In genomic region chr4:38920186-38920585, GRCh38 we compare ENCODE assay signal across 16 cellular contexts. TPM values are rescaled to one million over a fixed set of nuclear protein-coding genes. Genes with fewer than 3 reads are reported as not detected.
A peak's percentile ranks its signal among the peaks of the same experiment; 100 is the strongest.
DNase-seq lines count a peak whose midpoint lies in the region; ATAC-seq and TF ChIP-seq lines count a peak whose summit lies in the region.
"Had no signal": no experiment of that assay in that cellular context is flagged by ENCODE, and none has a peak within 500 bp of the region (broad histone marks: within the 10 kb centered on the region; RNA-seq: fewer than 3 reads in every experiment).

No MANE protein-coding gene starts in this region.

- H3F3A ChIP-seq in Loucy (ENCODE audit: low read depth), result no peaks in the 10 kb centered on the region

- H3K4me2 ChIP-seq in Loucy (ENCODE audit: low read depth, low read length, poor library complexity, severe bottlenecking) (peak overlapping the region; percentile 5), osteoblast (ENCODE audit: insufficient read depth, low read length) (no peak overlapping the region)
- H3K4me2 ChIP-seq: A549 had no signal

- no peak overlapping the region for H3K27ac Mint-ChIP-seq in activated CD4-positive, alpha-beta memory T cell treated with anti-CD3 and anti-CD28 coated beads, Interleukin-2, amount 10 ng/mL, durations not matched to agents 7 days and 5 days
- H3K27ac Mint-ChIP-seq: CD8-positive, alpha-beta T cell had no signal

- H3K4me1 Mint-ChIP-seq in activated CD4-positive, alpha-beta memory T cell treated with anti-CD3 and anti-CD28 coated beads, Interleukin-2, amount 10 ng/mL, durations not matched to agents 7 days and 5 days, result peaks cover 3% of the 10 kb centered on the region

- POLR2A ChIA-PET in RWPE1 (lab: Yijun Ruan, JAX; ENCODE audit: low non-redundant PET), result no interaction called here
- POLR2A ChIA-PET in activated CD4-positive, alpha-beta memory T cell treated with anti-CD3 and anti-CD28 coated beads, Interleukin-2, amount 10 ng/mL, durations not matched to agents 7 days and 5 days (lab: Charles Lee), result no interaction called here

- ATAC-seq in GM21447 (IDR thresholded peaks at IDR 0.05; ENCODE audit: unreplicated experiment), result no peak
- ATAC-seq: A549; CD8-positive, alpha-beta T cell; HCT116 had no signal

- H3K4me3 ChIP-seq in Loucy (ENCODE audit: low read length, poor library complexity, severe bottlenecking), result no peak overlapping the region
- H3K4me3 ChIP-seq in osteoblast (ENCODE audit: insufficient read depth, low read length), result no peak overlapping the region
- H3K4me3 ChIP-seq: A549 had no signal

- no peak overlapping the region for H3K9ac ChIP-seq in Loucy (ENCODE audit: low read depth, low read length, poor library complexity, severe bottlenecking)

- H3K4me1 ChIP-seq in Loucy (ENCODE audit: insufficient read depth, low read length, poor library complexity, severe bottlenecking), result peaks cover 13% of the 10 kb centered on the region
- H3K4me1 ChIP-seq in osteoblast (ENCODE audit: insufficient read depth, low read length), result no peaks in the 10 kb centered on the region
- H3K4me1 ChIP-seq: A549 had no signal

- no peaks in the 10 kb centered on the region for H3K9me2 ChIP-seq in Loucy (replicated peaks; ENCODE audit: low read depth, low read length)

- H3K27ac ChIP-seq in osteoblast (ENCODE audit: low read depth, low read length) (no peak overlapping the region), RWPE1 (no peak overlapping the region)
- H3K27ac ChIP-seq: A549 had no signal

- H4K20me1 ChIP-seq in Loucy (ENCODE audit: insufficient read depth, low read length, poor library complexity, severe bottlenecking) (no peaks in the 10 kb centered on the region), osteoblast (ENCODE audit: insufficient read depth, low read length) (peaks cover 2% of the 10 kb centered on the region)

- TF ChIP-seq CTCF in Loucy (conservative IDR thresholded peaks at IDR 0.05; ENCODE audit: low read length), result no peak
- no peak for TF ChIP-seq CTCF in osteoblast (IDR thresholded peaks at IDR 0.05; ENCODE audit: extremely low read depth, low read depth, low read length)
- TF ChIP-seq CTCF in RWPE1 (conservative IDR thresholded peaks at IDR 0.05; ENCODE audit: low read depth), result no peak

- H3K9me3 Mint-ChIP-seq in activated CD4-positive, alpha-beta memory T cell treated with anti-CD3 and anti-CD28 coated beads, Interleukin-2, amount 10 ng/mL, durations not matched to agents 7 days and 5 days, result no peaks in the 10 kb centered on the region
- H3K9me3 Mint-ChIP-seq: CD8-positive, alpha-beta T cell had no signal

- H2AFZ ChIP-seq in Loucy (ENCODE audit: low read length), result peak overlapping the region; percentile 21; the same call in 1 of the 2 replicates
- no peak overlapping the region for H2AFZ ChIP-seq in osteoblast (ENCODE audit: low read length)

- DNase-seq in EL (peak; percentile 25), fibroblast of peridontal ligament (ENCODE audit: extremely low read depth) (peak; percentile 25), osteoblast (ENCODE audit: insufficient read length, low spot score, missing footprints) (peak; percentile 57), RWPE1 (ENCODE audit: low spot score) (no peak)
- DNase-seq in activated CD4-positive, alpha-beta memory T cell treated with anti-CD3 and anti-CD28 coated beads, Interleukin-2, amount 10 ng/mL, durations not matched to agents 7 days and 5 days, result no peak
- no peak for DNase-seq in activated CD4-positive, alpha-beta T cell treated with anti-CD3 and anti-CD28 coated beads for 1 hour
- DNase-seq: CD8-positive, alpha-beta T cell; COR-L47; DMS153; DMS79 treated with DMSO at 0.1 percent for 48 hours; GF-D8 had no signal

- no peaks in the 10 kb centered on the region for H3K27me3 Mint-ChIP-seq in activated CD4-positive, alpha-beta memory T cell treated with anti-CD3 and anti-CD28 coated beads, Interleukin-2, amount 10 ng/mL, durations not matched to agents 7 days and 5 days

- H3K9me3 ChIP-seq in Loucy (ENCODE audit: insufficient read depth, low read depth, low read length) (no peaks in the 10 kb centered on the region), osteoblast (ENCODE audit: low read depth, low read length) (no peaks in the 10 kb centered on the region)
- H3K9me3 ChIP-seq: A549 had no signal

- H3K36me3 Mint-ChIP-seq in activated CD4-positive, alpha-beta memory T cell treated with anti-CD3 and anti-CD28 coated beads, Interleukin-2, amount 10 ng/mL, durations not matched to agents 7 days and 5 days (ENCODE audit: low read depth), result no peaks in the 10 kb centered on the region
- H3K36me3 Mint-ChIP-seq: CD8-positive, alpha-beta T cell had no signal

- H3K36me3 ChIP-seq in Loucy (ENCODE audit: insufficient read depth, low read length) (no peaks in the 10 kb centered on the region), osteoblast (ENCODE audit: insufficient read depth, low read length) (peaks cover 81% of the 10 kb centered on the region)

- H3K79me2 ChIP-seq in Loucy (ENCODE audit: insufficient read depth, low read length) (no peaks in the 10 kb centered on the region), osteoblast (ENCODE audit: insufficient read depth, low read length) (no peaks in the 10 kb centered on the region)

- CTCF ChIA-PET in RWPE1 (lab: Yijun Ruan, JAX), result interaction anchor here (0.6 kb wide), 1 partner anchor 33 kb away, joined by 3 read pairs; no protein-coding TSS in a partner anchor
- CTCF ChIA-PET in activated CD4-positive, alpha-beta memory T cell treated with anti-CD3 and anti-CD28 coated beads, Interleukin-2, amount 10 ng/mL, durations not matched to agents 7 days and 5 days (lab: Charles Lee), result no interaction called here

- H3K27me3 ChIP-seq in Loucy (ENCODE audit: insufficient read depth, low read length, poor library complexity, severe bottlenecking), result no peaks in the 10 kb centered on the region
- H3K27me3 ChIP-seq in osteoblast (ENCODE audit: insufficient read depth, low read length), result no peaks in the 10 kb centered on the region

- no peak overlapping the region for H3K4me3 Mint-ChIP-seq in activated CD4-positive, alpha-beta memory T cell treated with anti-CD3 and anti-CD28 coated beads, Interleukin-2, amount 10 ng/mL, durations not matched to agents 7 days and 5 days
- H3K4me3 Mint-ChIP-seq: CD14-positive monocyte; CD8-positive, alpha-beta T cell had no signal

RNA-seq across cellular contexts. Expression of gene FAM114A1, which starts 52.6 kb away (rescaled TPM):
- total RNA-seq in osteoblast, result 352 and 392 TPM in 2 replicates
- total RNA-seq in activated CD4-positive, alpha-beta memory T cell treated with anti-CD3 and anti-CD28 coated beads, Interleukin-2, amount 10 ng/mL, durations not matched to agents 7 days and 5 days, result under 1 TPM; 0.18 to 0.33 TPM
- total RNA-seq: CD8-positive, alpha-beta T cell had no signal

Comparison
In these comparisons a context has a peak if more than half of its experiments do, and no peak if none do; other contexts are left out.
1. DNase-seq: peak in EL (single experiment), fibroblast of peridontal ligament (single experiment) and osteoblast (single experiment); none in RWPE1 (single experiment), activated CD4-positive, alpha-beta memory T cell treated with anti-CD3 and anti-CD28 coated beads, Interleukin-2, amount 10 ng/mL, durations not matched to agents 7 days and 5 days (single experiment) and activated CD4-positive, alpha-beta T cell treated with anti-CD3 and anti-CD28 coated beads for 1 hour (single experiment).
2. RNA of gene FAM114A1, which starts 52.6 kb away (total RNA-seq): 352 to 392 TPM in osteoblast; 0.18 to 0.33 TPM in activated CD4-positive, alpha-beta memory T cell treated with anti-CD3 and anti-CD28 coated beads, Interleukin-2, amount 10 ng/mL, durations not matched to agents 7 days and 5 days; every median in the first group is over 100 times any median in the second.